21 cellular contexts compared by ENCODE assay signal in genomic region chr19:39555883-39556282, GRCh38. TPM values are rescaled to one million over a fixed set of nuclear protein-coding genes. Genes with fewer than 3 reads are reported as not detected.
DNase-seq lines count a peak whose midpoint lies in the region; ATAC-seq and TF ChIP-seq lines count a peak whose summit lies in the region.
"Had no signal": no experiment of that assay in that cellular context is flagged by ENCODE, and none has a peak within 500 bp of the region (broad histone marks: within the 10 kb centered on the region; RNA-seq: fewer than 3 reads in every experiment).

No MANE protein-coding gene starts in this region.

- peak; percentile 49 for DNase-seq in activated CD4-positive, alpha-beta T cell treated with anti-CD3 and anti-CD28 coated beads, Interleukin-2, amount 10 ng/mL, durations not matched to agents 24 days and 14 days
- no peak for DNase-seq in activated CD4-positive, alpha-beta T cell treated with anti-CD3 and anti-CD28 coated beads for 1 hour
- DNase-seq in esophagus muscularis mucosa (ENCODE audit: extremely low spot score): peak; percentile 31
- DNase-seq in NOMO-1 (lab: John Stamatoyannopoulos, UW; ENCODE audit: unreplicated experiment in 2 of 2): no peak
- DNase-seq in stimulated activated effector memory CD8-positive, alpha-beta T cell treated with anti-CD3 and anti-CD28 coated beads, Interleukin-12 subunit alpha, Interleukin-12 subunit beta, amount 100 ng/mL, for 72 hours (ENCODE audit: low spot score in 2 of 2): no peak
- DNase-seq: AML-193; CD4-positive, alpha-beta memory T cell; DMS153; DMS79; GDM1; HCEC 1CT had no signal

- H3K4me3 Mint-ChIP-seq in activated CD4-positive, alpha-beta T cell treated with anti-CD3 and anti-CD28 coated beads, Interleukin-2, amount 10 ng/mL, durations not matched to agents 24 days and 14 days: no peak overlapping the region
- H3K4me3 Mint-ChIP-seq in stimulated activated memory B cell treated with anti-CD40 and anti-IgM and Interleukin-4, amounts not matched to agents 10 μg/mL and 1 μg/mL and 100 μg/mL, for 72 hours: no peak overlapping the region
- H3K4me3 Mint-ChIP-seq in stimulated activated effector memory CD8-positive, alpha-beta T cell treated with anti-CD3 and anti-CD28 coated beads, Interleukin-12 subunit alpha, Interleukin-12 subunit beta, amount 100 ng/mL, for 72 hours: no peak overlapping the region
- H3K4me3 Mint-ChIP-seq: CD14-positive monocyte; CD4-positive, alpha-beta memory T cell; GM23338 had no signal

- H3K4me3 ChIP-seq in esophagus muscularis mucosa: no peak overlapping the region
- H3K4me3 ChIP-seq: A549, BLaER1, GM23338 had no signal

- TF ChIP-seq POLR2A in esophagus muscularis mucosa (IDR thresholded peaks at IDR 0.05; ENCODE audit: low read depth): no peak

- H3K27ac Mint-ChIP-seq in activated CD4-positive, alpha-beta T cell treated with anti-CD3 and anti-CD28 coated beads, Interleukin-2, amount 10 ng/mL, durations not matched to agents 24 days and 14 days: no peak overlapping the region
- peak overlapping the region; percentile 52 for H3K27ac Mint-ChIP-seq in stimulated activated memory B cell treated with anti-CD40 and anti-IgM and Interleukin-4, amounts not matched to agents 10 μg/mL and 1 μg/mL and 100 μg/mL, for 72 hours
- H3K27ac Mint-ChIP-seq in stimulated activated effector memory CD8-positive, alpha-beta T cell treated with anti-CD3 and anti-CD28 coated beads, Interleukin-12 subunit alpha, Interleukin-12 subunit beta, amount 100 ng/mL, for 72 hours: no peak overlapping the region
- H3K27ac Mint-ChIP-seq: CD14-positive monocyte, GM23338 had no signal

- WGBS in esophagus muscularis mucosa: 36% methylated on average over 1 of the region's 1 CpG

- no peak for TF ChIP-seq CTCF in esophagus muscularis mucosa (IDR thresholded peaks at IDR 0.05)

- H3K27ac ChIP-seq in esophagus muscularis mucosa (replicated peaks in 1 of 4): no peak overlapping the region
- H3K27ac ChIP-seq: 22Rv1, A549, BLaER1, HL-60 had no signal

- no peaks in the 10 kb centered on the region for H3K36me3 ChIP-seq in esophagus muscularis mucosa
- H3K36me3 ChIP-seq: BLaER1 had no signal

- TF ChIP-seq EP300 in esophagus muscularis mucosa (IDR thresholded peaks at IDR 0.05): no peak

- H3K4me1 Mint-ChIP-seq in activated CD4-positive, alpha-beta T cell treated with anti-CD3 and anti-CD28 coated beads, Interleukin-2, amount 10 ng/mL, durations not matched to agents 24 days and 14 days: peaks cover 42% of the 10 kb centered on the region
- peaks cover 51% of the 10 kb centered on the region for H3K4me1 Mint-ChIP-seq in stimulated activated memory B cell treated with anti-CD40 and anti-IgM and Interleukin-4, amounts not matched to agents 10 μg/mL and 1 μg/mL and 100 μg/mL, for 72 hours
- peaks cover 18% of the 10 kb centered on the region for H3K4me1 Mint-ChIP-seq in stimulated activated effector memory CD8-positive, alpha-beta T cell treated with anti-CD3 and anti-CD28 coated beads, Interleukin-12 subunit alpha, Interleukin-12 subunit beta, amount 100 ng/mL, for 72 hours
- H3K4me1 Mint-ChIP-seq: GM23338 had no signal

- intact Hi-C loops in activated CD4-positive, alpha-beta T cell treated with anti-CD3 and anti-CD28 coated beads, Interleukin-2, amount 10 ng/mL, durations not matched to agents 24 days and 14 days (cut with micrococcal nuclease): loop anchor here (10.0 kb wide), 2 partner anchors 209 to 289 kb away; partner anchors contain the start of gene FBL
- intact Hi-C loops in esophagus muscularis mucosa (cut with DNase I): loop anchor here (5.0 kb wide), 1 partner anchor 116 kb away; no protein-coding TSS in a partner anchor

- peaks cover 0 to 20% (median 0%) of the 10 kb centered on the region in 4 donors for H3K27me3 ChIP-seq in esophagus muscularis mucosa
- H3K27me3 ChIP-seq: BLaER1 had no signal

- H3K36me3 Mint-ChIP-seq in activated CD4-positive, alpha-beta T cell treated with anti-CD3 and anti-CD28 coated beads, Interleukin-2, amount 10 ng/mL, durations not matched to agents 24 days and 14 days (ENCODE audit: low read depth): no peaks in the 10 kb centered on the region
- no peaks in the 10 kb centered on the region for H3K36me3 Mint-ChIP-seq in stimulated activated memory B cell treated with anti-CD40 and anti-IgM and Interleukin-4, amounts not matched to agents 10 μg/mL and 1 μg/mL and 100 μg/mL, for 72 hours
- no peaks in the 10 kb centered on the region for H3K36me3 Mint-ChIP-seq in stimulated activated effector memory CD8-positive, alpha-beta T cell treated with anti-CD3 and anti-CD28 coated beads, Interleukin-12 subunit alpha, Interleukin-12 subunit beta, amount 100 ng/mL, for 72 hours
- H3K36me3 Mint-ChIP-seq: CD14-positive monocyte; CD4-positive, alpha-beta memory T cell had no signal

- no peak for ATAC-seq in stimulated activated memory B cell treated with anti-CD40 and anti-IgM and Interleukin-4, amounts not matched to agents 10 μg/mL and 1 μg/mL and 100 μg/mL, for 72 hours
- ATAC-seq in HG03469 (IDR thresholded peaks at IDR 0.05; ENCODE audit: unreplicated experiment): no peak
- ATAC-seq in stimulated activated effector memory CD8-positive, alpha-beta T cell treated with anti-CD3 and anti-CD28 coated beads, Interleukin-12 subunit alpha, Interleukin-12 subunit beta, amount 100 ng/mL, for 72 hours: no peak
- ATAC-seq: A549, GM23338 had no signal

- H3K9me3 ChIP-seq in esophagus muscularis mucosa: no peaks in the 10 kb centered on the region
- H3K9me3 ChIP-seq: A549, BLaER1 had no signal

- peaks cover 0 to 9% (median 4%) of the 10 kb centered on the region in 4 donors for H3K4me1 ChIP-seq in esophagus muscularis mucosa
- H3K4me1 ChIP-seq: A549 had no signal

- H3K27me3 Mint-ChIP-seq in activated CD4-positive, alpha-beta T cell treated with anti-CD3 and anti-CD28 coated beads, Interleukin-2, amount 10 ng/mL, durations not matched to agents 24 days and 14 days: no peaks in the 10 kb centered on the region
- no peaks in the 10 kb centered on the region for H3K27me3 Mint-ChIP-seq in stimulated activated memory B cell treated with anti-CD40 and anti-IgM and Interleukin-4, amounts not matched to agents 10 μg/mL and 1 μg/mL and 100 μg/mL, for 72 hours
- H3K27me3 Mint-ChIP-seq: CD4-positive, alpha-beta memory T cell had no signal

- no peaks in the 10 kb centered on the region for H3K9me3 Mint-ChIP-seq in activated CD4-positive, alpha-beta T cell treated with anti-CD3 and anti-CD28 coated beads, Interleukin-2, amount 10 ng/mL, durations not matched to agents 24 days and 14 days
- H3K9me3 Mint-ChIP-seq in stimulated activated memory B cell treated with anti-CD40 and anti-IgM and Interleukin-4, amounts not matched to agents 10 μg/mL and 1 μg/mL and 100 μg/mL, for 72 hours: no peaks in the 10 kb centered on the region
- H3K9me3 Mint-ChIP-seq in stimulated activated effector memory CD8-positive, alpha-beta T cell treated with anti-CD3 and anti-CD28 coated beads, Interleukin-12 subunit alpha, Interleukin-12 subunit beta, amount 100 ng/mL, for 72 hours: no peaks in the 10 kb centered on the region
- H3K9me3 Mint-ChIP-seq: CD14-positive monocyte; CD4-positive, alpha-beta memory T cell; GM23338 had no signal

RNA-seq across cellular contexts. Expression of gene EID2, which starts 15.9 kb away (rescaled TPM):
- total RNA-seq in activated CD4-positive, alpha-beta T cell treated with anti-CD3 and anti-CD28 coated beads, Interleukin-2, amount 10 ng/mL, durations not matched to agents 24 days and 14 days: 17.2 and 17.6 TPM in 2 replicates
- total RNA-seq in esophagus muscularis mucosa: 10 to 100 TPM; 13.9 to 26.4 (median 18.9) TPM

RNA-seq across cellular contexts. Expression of gene EID2B, which starts 23.2 kb away (rescaled TPM):
- 3.4 and 3.6 TPM in 2 replicates for total RNA-seq in activated CD4-positive, alpha-beta T cell treated with anti-CD3 and anti-CD28 coated beads, Interleukin-2, amount 10 ng/mL, durations not matched to agents 24 days and 14 days
- 1 to 10 TPM; 3.0 to 6.4 (median 6.1) TPM for total RNA-seq in esophagus muscularis mucosa

RNA-seq across cellular contexts. Expression of gene SELENOV, which starts 40.9 kb away (rescaled TPM):
- total RNA-seq in activated CD4-positive, alpha-beta T cell treated with anti-CD3 and anti-CD28 coated beads, Interleukin-2, amount 10 ng/mL, durations not matched to agents 24 days and 14 days: not detected in 2 replicates
- not detected for total RNA-seq in esophagus muscularis mucosa
- total RNA-seq: CD4-positive, alpha-beta memory T cell; HT1080 had no signal

RNA-seq across cellular contexts. Expression of gene LGALS13, which starts 46.4 kb away (rescaled TPM):
- total RNA-seq in activated CD4-positive, alpha-beta T cell treated with anti-CD3 and anti-CD28 coated beads, Interleukin-2, amount 10 ng/mL, durations not matched to agents 24 days and 14 days: not detected in 2 replicates
- not detected for total RNA-seq in esophagus muscularis mucosa
- total RNA-seq: CD4-positive, alpha-beta memory T cell; Daoy; GM23338; HT1080 had no signal

RNA-seq across cellular contexts. Expression of gene DLL3, which starts 57.1 kb away (rescaled TPM):
- 2.2 TPM in 2 replicates for total RNA-seq in activated CD4-positive, alpha-beta T cell treated with anti-CD3 and anti-CD28 coated beads, Interleukin-2, amount 10 ng/mL, durations not matched to agents 24 days and 14 days
- total RNA-seq in esophagus muscularis mucosa: not detected

Comparison
In these comparisons a context has a peak if more than half of its experiments do, and no peak if none do; other contexts are left out.
1. DNase-seq: peak in activated CD4-positive, alpha-beta T cell treated with anti-CD3 and anti-CD28 coated beads, Interleukin-2, amount 10 ng/mL, durations not matched to agents 24 days and 14 days (single experiment) and esophagus muscularis mucosa (single experiment); none in activated CD4-positive, alpha-beta T cell treated with anti-CD3 and anti-CD28 coated beads for 1 hour (single experiment), NOMO-1 (0 of 2) and stimulated activated effector memory CD8-positive, alpha-beta T cell treated with anti-CD3 and anti-CD28 coated beads, Interleukin-12 subunit alpha, Interleukin-12 subunit beta, amount 100 ng/mL, for 72 hours (0 of 2).